ENCODE assay signal across 13 cellular contexts in the genomic region with DNA sequence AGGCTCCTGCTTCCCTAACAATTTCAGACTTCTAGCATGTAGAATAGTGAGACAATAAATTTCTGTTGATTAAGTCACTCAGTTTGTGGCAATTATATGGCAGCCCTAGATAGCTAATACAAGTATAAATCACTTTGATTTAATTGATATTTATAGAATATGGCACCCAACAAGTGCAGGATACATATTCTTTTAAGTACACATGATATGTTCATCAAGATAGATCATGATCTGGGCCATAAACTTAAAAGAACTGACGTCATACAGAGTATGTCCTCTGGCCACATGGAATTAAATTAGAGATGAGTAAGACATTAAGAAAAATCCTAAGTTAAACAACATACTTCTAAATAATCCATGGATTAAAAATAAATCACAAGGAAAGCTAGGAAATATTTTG.
"Had no signal": no experiment of that assay in that cellular context is flagged by ENCODE, and none has a peak within 500 bp of the region (broad histone marks: within the 10 kb centered on the region; RNA-seq: fewer than 3 reads in every experiment).

No MANE protein-coding gene starts in this region.

- H3K4me1 ChIP-seq: sigmoid colon had no signal

- H3K36me3 ChIP-seq: esophagus squamous epithelium, sigmoid colon had no signal

- H3K4me2 ChIP-seq: hepatocyte had no signal

- ATAC-seq: effector memory CD8-positive, alpha-beta T cell; natural killer cell had no signal

- H3K79me2 ChIP-seq: hepatocyte had no signal

- H3K27me3 ChIP-seq: esophagus squamous epithelium, hepatocyte, sigmoid colon had no signal

- DNase-seq: effector memory CD8-positive, alpha-beta T cell; esophagus squamous epithelium; foreskin melanocyte; head of caudate nucleus; natural killer cell; posterior cingulate gyrus; sigmoid colon; stimulated activated CD4-positive, alpha-beta T cell treated with anti-CD3 and anti-CD28 coated beads, Interleukin-12 subunit alpha, Interleukin-12 subunit beta, amount 100 ng/mL, for 4 hours; stimulated activated naive CD4-positive, alpha-beta T cell treated with Interleukin-2 at 50 U/mL for 16 hours; trophoblast cell had no signal

- H3K4me3 ChIP-seq: esophagus squamous epithelium, hepatocyte, sigmoid colon, skin epidermis had no signal

- H3K27ac ChIP-seq: epithelial cell of prostate, esophagus squamous epithelium, hepatocyte, sigmoid colon, skin epidermis had no signal
